ENCODE assay signal across 8 cellular contexts in the genomic region with DNA sequence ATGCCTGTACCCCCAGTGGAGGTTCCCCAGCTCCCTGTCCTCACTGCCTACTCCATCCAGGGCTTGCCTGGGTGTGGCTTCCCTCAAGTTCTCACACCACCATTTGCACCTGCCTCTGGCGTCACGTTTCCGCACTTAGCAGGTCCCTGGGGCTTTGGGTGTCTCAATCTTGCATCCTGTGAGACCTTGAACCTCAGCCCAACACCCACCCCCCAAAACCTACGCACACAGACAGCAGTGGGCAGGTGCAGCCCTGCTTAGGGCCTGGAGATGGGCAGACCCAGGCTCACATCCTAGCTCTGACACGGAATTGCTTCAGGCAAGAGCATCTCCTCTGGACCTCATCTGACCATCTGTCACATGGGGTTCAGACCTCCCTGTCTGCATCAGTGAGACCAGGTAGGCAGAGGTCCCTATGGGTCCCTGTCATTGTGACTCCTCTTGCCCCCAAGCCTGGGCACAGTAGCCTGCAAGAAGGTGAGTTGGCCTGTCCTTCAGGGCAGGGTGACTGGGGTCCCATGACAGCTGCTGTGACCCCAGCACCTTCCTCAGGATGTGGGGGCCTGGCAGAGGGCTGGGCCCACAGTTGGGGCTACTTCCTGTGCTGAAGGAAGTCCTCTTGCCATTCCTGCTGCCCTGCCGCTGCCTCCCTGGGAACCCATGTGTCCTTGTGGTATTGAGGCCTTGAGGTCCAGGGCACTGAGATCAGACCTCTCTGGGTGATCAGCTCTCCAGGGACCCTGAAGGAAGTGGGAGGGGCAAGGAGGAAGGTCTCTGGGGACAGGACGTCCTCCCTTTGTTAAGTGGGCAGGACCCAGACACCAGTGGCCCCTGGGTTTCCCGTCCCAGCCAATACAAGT. TPM values are rescaled to one million over a fixed set of nuclear protein-coding genes. Genes with fewer than 3 reads are reported as not detected.
DNase-seq lines count a peak whose midpoint lies in the region; ATAC-seq and TF ChIP-seq lines count a peak whose summit lies in the region.

No MANE protein-coding gene starts in this region.

- H3K27me3 ChIP-seq in rectal smooth muscle tissue (ENCODE audit: control insufficient read depth, insufficient read depth, low read length) (no peaks in the 10 kb centered on the region), SK-N-SH (ENCODE audit: insufficient read depth) (no peaks in the 10 kb centered on the region)

- peaks cover 44% of the 10 kb centered on the region for H3K4me1 Mint-ChIP-seq in T-helper 17 cell
- peaks cover 45% of the 10 kb centered on the region for H3K4me1 Mint-ChIP-seq in central memory CD8-positive, alpha-beta T cell

- no peaks in the 10 kb centered on the region for H3K27me3 Mint-ChIP-seq in T-helper 17 cell
- H3K27me3 Mint-ChIP-seq in central memory CD8-positive, alpha-beta T cell, result no peaks in the 10 kb centered on the region

- no peak overlapping the region for H3K4me2 ChIP-seq in SK-N-SH

- DNase-seq in GDM1 (lab: John Stamatoyannopoulos, UW), result peak; percentile 77
- peak; percentile 32 to 63 (median 57) for DNase-seq in T-helper 17 cell
- DNase-seq in central memory CD8-positive, alpha-beta T cell (ENCODE audit: low spot score in 2 of 2), result peak; percentile 72 to 94
- no peak for DNase-seq in SK-N-SH
- DNase-seq in HCEC 1CT, result no peak
- no peak for DNase-seq in NCI-H524 treated with DMSO at 0.1 percent for 48 hours (lab: John Stamatoyannopoulos, UW)

- H3K36me3 ChIP-seq in rectal smooth muscle tissue (ENCODE audit: control insufficient read depth, insufficient read depth, low read length) (peaks cover 19% of the 10 kb centered on the region), SK-N-SH (replicated peaks in 1 of 2; ENCODE audit: control insufficient read depth in 1 of 2, insufficient read depth in 2 of 2, low read length in 1 of 2) (peaks cover 0 to 26% of the 10 kb centered on the region in 2 experiments)

- peaks cover 9% of the 10 kb centered on the region for H4K20me1 ChIP-seq in SK-N-SH (ENCODE audit: insufficient read depth)

- H3F3A ChIP-seq in SK-N-SH (replicated peaks; ENCODE audit: insufficient read depth), result peaks cover 24% of the 10 kb centered on the region

- H3K4me3 ChIP-seq in rectal smooth muscle tissue (ENCODE audit: low read length) (peak overlapping the region; percentile 9), SK-N-SH (ENCODE audit: low read depth in 2 of 2, low read length in 1 of 2) (no peak overlapping the region)

- no peaks in the 10 kb centered on the region for H3K9me3 Mint-ChIP-seq in central memory CD8-positive, alpha-beta T cell

- peaks cover 3% of the 10 kb centered on the region for H3K36me3 Mint-ChIP-seq in T-helper 17 cell (ENCODE audit: low read depth)
- peaks cover 75% of the 10 kb centered on the region for H3K36me3 Mint-ChIP-seq in central memory CD8-positive, alpha-beta T cell (ENCODE audit: insufficient read depth)

- H3K27ac ChIP-seq in rectal smooth muscle tissue (ENCODE audit: low read depth, low read length) (peak overlapping the region; percentile 66), SK-N-SH (ENCODE audit: low read depth in 2 of 2, low read length in 1 of 2) (no peak overlapping the region; a peak in 1 of 4 replicates)

- H3K4me3 Mint-ChIP-seq in T-helper 17 cell, result peak overlapping the region; percentile 95
- peak overlapping the region; percentile 86 for H3K4me3 Mint-ChIP-seq in central memory CD8-positive, alpha-beta T cell

- no peak for TF ChIP-seq RAD21 in SK-N-SH (IDR thresholded peaks at IDR 0.05; ENCODE audit: low read length)

- no peak for TF ChIP-seq EP300 in SK-N-SH (IDR thresholded peaks at IDR 0.05; ENCODE audit: borderline replicate concordance in 1 of 2, low read depth in 1 of 2, low read length in 1 of 2)

- H3K9ac ChIP-seq in rectal smooth muscle tissue (ENCODE audit: low read length) (no peak overlapping the region), SK-N-SH (no peak overlapping the region)

- peaks cover 9% of the 10 kb centered on the region for H3K4me1 ChIP-seq in rectal smooth muscle tissue (ENCODE audit: control insufficient read depth, insufficient read depth, low read length)
- peaks cover 5 to 25% of the 10 kb centered on the region in 2 experiments; a peak in 3 of 4 replicates for H3K4me1 ChIP-seq in SK-N-SH (ENCODE audit: control insufficient read depth in 1 of 2, insufficient read depth in 2 of 2, low read depth in 1 of 2, low read length in 1 of 2)

- H3K9me3 ChIP-seq in T-helper 17 cell (ENCODE audit: control insufficient read depth, low read length, poor library complexity, severe bottlenecking) (no peaks in the 10 kb centered on the region), SK-N-SH (no peaks in the 10 kb centered on the region)

- H3K9me2 ChIP-seq in SK-N-SH, result no peaks in the 10 kb centered on the region

- peak; percentile 42 for ATAC-seq in GM21576 (IDR thresholded peaks at IDR 0.05; ENCODE audit: unreplicated experiment)
- peak; percentile 77 for ATAC-seq in T-helper 17 cell
- ATAC-seq in central memory CD8-positive, alpha-beta T cell (replicated peaks; ENCODE audit: extremely low read depth, poor library complexity, severe bottlenecking), result peak; percentile 81

- POLR2A ChIA-PET in SK-N-SH (lab: Yijun Ruan, JAX), result interaction anchor here (1.1 to 3.9 kb wide), 2 partner anchors 13 to 80 kb away, joined by 3 to 25 read pairs; no protein-coding TSS in a partner anchor

- peaks cover 16% of the 10 kb centered on the region for H3K79me2 ChIP-seq in SK-N-SH (ENCODE audit: insufficient read depth)

- TF ChIP-seq CTCF in SK-N-SH (IDR thresholded peaks at IDR 0.05), result no peak

- H2AFZ ChIP-seq in SK-N-SH (ENCODE audit: low read depth), result no peak overlapping the region

- peak overlapping the region; percentile 94 for H3K27ac Mint-ChIP-seq in T-helper 17 cell
- peak overlapping the region; percentile 98 for H3K27ac Mint-ChIP-seq in central memory CD8-positive, alpha-beta T cell (ENCODE audit: low read depth)

- 96% methylated on average over 7 of the region's 8 CpGs for WGBS in SK-N-SH (ENCODE audit: low lambda C conversion rate)

- CTCF ChIA-PET in SK-N-SH (lab: Yijun Ruan, JAX), result interaction anchor here (1.1 to 4.5 kb wide), 4 partner anchors 9 to 179 kb away, joined by 3 to 42 read pairs (median 10); no protein-coding TSS in a partner anchor

TF ChIP-seq in SK-N-SH, 30 proteins besides CTCF, POLR2A, EP300 and RAD21 (continues in another document):
- TF ChIP-seq, protein P1, sequence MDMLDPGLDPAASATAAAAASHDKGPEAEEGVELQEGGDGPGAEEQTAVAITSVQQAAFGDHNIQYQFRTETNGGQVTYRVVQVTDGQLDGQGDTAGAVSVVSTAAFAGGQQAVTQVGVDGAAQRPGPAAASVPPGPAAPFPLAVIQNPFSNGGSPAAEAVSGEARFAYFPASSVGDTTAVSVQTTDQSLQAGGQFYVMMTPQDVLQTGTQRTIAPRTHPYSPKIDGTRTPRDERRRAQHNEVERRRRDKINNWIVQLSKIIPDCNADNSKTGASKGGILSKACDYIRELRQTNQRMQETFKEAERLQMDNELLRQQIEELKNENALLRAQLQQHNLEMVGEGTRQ (IDR thresholded peaks at IDR 0.05; ENCODE audit: borderline replicate concordance, low read depth, low read length), result no peak
- TF ChIP-seq POLR2AphosphoS5 (IDR thresholded peaks at IDR 0.05; ENCODE audit: low read depth, low read length), result no peak
- no peak for TF ChIP-seq NRF1 (IDR thresholded peaks at IDR 0.05; ENCODE audit: low read depth, low read length)
- no peak for TF ChIP-seq SMC3 (IDR thresholded peaks at IDR 0.05; ENCODE audit: low read depth, low read length)
- no peak for TF ChIP-seq MEF2A (IDR thresholded peaks at IDR 0.05; ENCODE audit: borderline replicate concordance, low read depth)
- no peak for TF ChIP-seq GABPA (IDR thresholded peaks at IDR 0.05; ENCODE audit: low read depth)

RNA-seq across cellular contexts. Expression of gene SIPA1, which starts 2.0 kb away (rescaled TPM):
- 100 to 1,000 TPM; 142 to 182 TPM for total RNA-seq in T-helper 17 cell
- 15.1 and 18.7 TPM in 2 replicates for polyA plus RNA-seq in SK-N-SH (2012; rRNA removed)
- 6.6 and 12.1 TPM in 2 replicates for polyA plus RNA-seq in SK-N-SH (2012; cell fraction: cytosol; rRNA removed)
- 31.5 and 61.6 TPM in 2 replicates for polyA plus RNA-seq in SK-N-SH (2012; cell fraction: nucleus; rRNA removed)

RNA-seq across cellular contexts. Expression of gene RELA, which starts 22.9 kb away (rescaled TPM):
- total RNA-seq in T-helper 17 cell, result 100 to 1,000 TPM; 302 to 378 TPM
- 28.1 and 49.5 TPM in 2 replicates for polyA plus RNA-seq in SK-N-SH (2012; rRNA removed)
- polyA plus RNA-seq in SK-N-SH (2012; cell fraction: cytosol; rRNA removed), result 26.3 and 37.8 TPM in 2 replicates
- 129 and 139 TPM in 2 replicates for polyA plus RNA-seq in SK-N-SH (2012; cell fraction: nucleus; rRNA removed)

RNA-seq across cellular contexts. Expression of gene PCNX3, which starts 24.3 kb away (rescaled TPM):
- 10 to 100 TPM; 56.0 to 60.5 TPM for total RNA-seq in T-helper 17 cell
- 23.8 and 33.7 TPM in 2 replicates for polyA plus RNA-seq in SK-N-SH (2012; rRNA removed)
- polyA plus RNA-seq in SK-N-SH (2012; cell fraction: cytosol; rRNA removed), result 7.5 and 14.8 TPM in 2 replicates
- polyA plus RNA-seq in SK-N-SH (2012; cell fraction: nucleus; rRNA removed), result 88.7 and 115 TPM in 2 replicates

RNA-seq across cellular contexts. Expression of gene MAP3K11, which starts 25.8 kb away (rescaled TPM):
- total RNA-seq in T-helper 17 cell, result 10 to 100 TPM; 63.1 to 64.6 TPM
- 28.9 and 31.1 TPM in 2 replicates for polyA plus RNA-seq in SK-N-SH (2012; rRNA removed)
- 10.6 and 16.9 TPM in 2 replicates for polyA plus RNA-seq in SK-N-SH (2012; cell fraction: cytosol; rRNA removed)
- polyA plus RNA-seq in SK-N-SH (2012; cell fraction: nucleus; rRNA removed), result 63.4 and 87.5 TPM in 2 replicates

RNA-seq across cellular contexts. Expression of gene KCNK7, which starts 44.3 kb away (rescaled TPM):
- 1 to 10 TPM; 4.7 to 5.7 TPM for total RNA-seq in T-helper 17 cell
- 0.34 and 0.58 TPM in 2 replicates for polyA plus RNA-seq in SK-N-SH (2012; rRNA removed)
- polyA plus RNA-seq in SK-N-SH (2012; cell fraction: cytosol; rRNA removed), result 0.09 and 0.26 TPM in 2 replicates
- polyA plus RNA-seq in SK-N-SH (2012; cell fraction: nucleus; rRNA removed), result 1.4 and 3.2 TPM in 2 replicates

Comparison
In these comparisons a context has a peak if more than half of its experiments do, and no peak if none do; other contexts are left out.
1. DNase-seq: peak in GDM1 (single experiment), T-helper 17 cell (3 of 3) and central memory CD8-positive, alpha-beta T cell (2 of 2); none in SK-N-SH (single experiment), HCEC 1CT (single experiment) and NCI-H524 treated with DMSO at 0.1 percent for 48 hours (single experiment).
2. Peak in every context shown above with its lines, with median percentiles within 50 percentile points of each other: ATAC-seq.